Comparison of ENCODE assay signal across 18 cellular contexts in genomic region chr2:236632295-236633218, GRCh38.
A peak's percentile ranks its signal among the peaks of the same experiment; 100 is the strongest.
DNase-seq lines count a peak whose midpoint lies in the region; ATAC-seq, FAIRE-seq and TF ChIP-seq lines count a peak whose summit lies in the region.
"Had no signal": no experiment of that assay in that cellular context is flagged by ENCODE, and none has a peak within 500 bp of the region (broad histone marks: within the 10 kb centered on the region; RNA-seq: fewer than 3 reads in every experiment).

No MANE protein-coding gene starts in this region.

- no peaks in the 10 kb centered on the region; the same call in 1 of the 2 replicates for H3K23me2 ChIP-seq in H1 (ENCODE audit: low read depth, low read length)

- H2BK15ac ChIP-seq in H1 (ENCODE audit: low read length), result no peak overlapping the region

- H4K20me1 ChIP-seq in H1 (replicated peaks in 1 of 2; ENCODE audit: control insufficient read depth in 1 of 2, insufficient read depth in 2 of 2, low read length in 2 of 2) (no peaks in the 10 kb centered on the region), neural progenitor cell (ENCODE audit: low read depth) (no peaks in the 10 kb centered on the region)

- H3K14ac ChIP-seq in H1 (ENCODE audit: insufficient read length), result no peak overlapping the region

- no peak overlapping the region; the same call in none of the 2 replicates for H4K8ac ChIP-seq in H1 (ENCODE audit: extremely low read depth, insufficient read depth, low read length)

- H3K27ac Mint-ChIP-seq in neural progenitor cell, result peak overlapping the region; percentile 38
- H3K27ac Mint-ChIP-seq: B cell; CD4-positive, alpha-beta T cell; IgD-negative memory B cell had no signal

- no peak overlapping the region for H3K4me3 Mint-ChIP-seq in neural progenitor cell
- H3K4me3 Mint-ChIP-seq: B cell; CD4-positive, alpha-beta T cell; IgD-negative memory B cell had no signal

- POLR2A ChIA-PET in H1 (lab: Charles Lee; ENCODE audit: partially characterized antibody), result interaction anchor here (0.9 kb wide), 1 partner anchor 15 kb away, joined by 3 read pairs; no protein-coding TSS in a partner anchor

- 87% methylated on average over 11 of the region's 11 CpGs; no CpG with 5 or more reads in 1 of the 2 experiments for WGBS in H1 (ENCODE audit: extremely low coverage in 1 of 2, insufficient coverage in 1 of 2, insufficient read length in 1 of 2, insufficient replicate concordance in 2 of 2, low coverage in 1 of 2, low lambda C conversion rate in 2 of 2, missing lambda C conversion rate in 1 of 2), 2 experiments

- no peak overlapping the region for H3K4ac ChIP-seq in H1 (replicated peaks; ENCODE audit: insufficient read length, low read depth, low read length)

- H2BK5ac ChIP-seq in H1 (ENCODE audit: low read depth, low read length), result no peak overlapping the region

- H3K27ac ChIP-seq in H1 (ENCODE audit: low read depth, low read length), result no peak overlapping the region
- H3K27ac ChIP-seq in neural progenitor cell, result no peak overlapping the region
- H3K27ac ChIP-seq in upper lobe of right lung, result no peak overlapping the region
- H3K27ac ChIP-seq: 22Rv1, HL-60, RWPE1 had no signal

- H3K9me3 ChIP-seq in H1 (ENCODE audit: insufficient read depth in 2 of 2, low read depth in 1 of 2, low read length in 1 of 2) (no peaks in the 10 kb centered on the region; a peak in 1 of 4 replicates), neural progenitor cell (ENCODE audit: low read depth) (no peaks in the 10 kb centered on the region), upper lobe of right lung (no peaks in the 10 kb centered on the region)

- H3K36me3 ChIP-seq in H1 (ENCODE audit: control insufficient read depth in 2 of 4, insufficient read depth in 4 of 4, low read length in 3 of 4) (no peaks in the 10 kb centered on the region), neural progenitor cell (no peaks in the 10 kb centered on the region), upper lobe of right lung (no peaks in the 10 kb centered on the region)

- TF ChIP-seq CTCF in H1 (IDR thresholded peaks at IDR 0.05; ENCODE audit: control extremely low read depth in 1 of 3, insufficient read depth in 1 of 3, low read depth in 1 of 3, low read length in 3 of 3) (no peak), neural progenitor cell (IDR thresholded peaks at IDR 0.05) (no peak), upper lobe of right lung (IDR thresholded peaks at IDR 0.05) (no peak)

- H2BK12ac ChIP-seq in H1 (ENCODE audit: low read depth, low read length), result 0 out of 2 replicates have a peak overlapping the region, but pooled peaks have one; percentile 23

- H3K36me3 Mint-ChIP-seq in neural progenitor cell, result no peaks in the 10 kb centered on the region
- H3K36me3 Mint-ChIP-seq: IgD-negative memory B cell had no signal

- no peaks in the 10 kb centered on the region for H3F3A ChIP-seq in neural progenitor cell (ENCODE audit: low read depth)

- H2BK20ac ChIP-seq in H1 (ENCODE audit: low read length), result no peak overlapping the region

- H2AK5ac ChIP-seq in H1 (ENCODE audit: low read depth, low read length), result no peak overlapping the region

- no peak overlapping the region for H4K5ac ChIP-seq in H1 (ENCODE audit: insufficient read length, low read depth, low read length)

- H3K4me3 ChIP-seq in H1 (ENCODE audit: extremely low read depth in 1 of 4, insufficient read depth in 2 of 4, low read depth in 3 of 4, low read length in 4 of 4) (no peak overlapping the region), neural progenitor cell (no peak overlapping the region), upper lobe of right lung (no peak overlapping the region)

- H3K9ac ChIP-seq in H1 (replicated peaks in 1 of 4; ENCODE audit: extremely low read depth in 1 of 4, low read depth in 3 of 4, low read length in 3 of 4) (no peak overlapping the region), neural progenitor cell (no peak overlapping the region)

- CTCF ChIA-PET in H1 (lab: Charles Lee; ENCODE audit: partially characterized antibody), result interaction anchor here (0.9 to 1.7 kb wide), 2 partner anchors 9 to 17 kb away, joined by 3 to 4 read pairs; no protein-coding TSS in a partner anchor

- no peak overlapping the region for H4K91ac ChIP-seq in H1 (replicated peaks; ENCODE audit: insufficient read length, low read length)

- no peak for FAIRE-seq in H1 (lab: Jason Lieb, UNC)
- FAIRE-seq: HTR-8/SVneo had no signal

- intact Hi-C loops in upper lobe of right lung (cut with DNase I), result no loop called here

- H3K27me3 Mint-ChIP-seq in neural progenitor cell (ENCODE audit: insufficient read depth, low read depth), result peaks cover 6% of the 10 kb centered on the region
- H3K27me3 Mint-ChIP-seq: CD4-positive, alpha-beta T cell had no signal

- no peak for TF ChIP-seq EP300 in H1 (IDR thresholded peaks at IDR 0.05; ENCODE audit: borderline replicate concordance in 1 of 2, low read depth in 2 of 2, low read length in 2 of 2)

- H2AFZ ChIP-seq in H1 (ENCODE audit: low read length) (no peak overlapping the region), neural progenitor cell (replicated peaks) (no peak overlapping the region)

- no peak for TF ChIP-seq POLR2A in H1 (IDR thresholded peaks at IDR 0.05; ENCODE audit: control extremely low read depth in 1 of 2, low read depth in 2 of 2, low read length in 2 of 2)

- H3K4me1 ChIP-seq in H1 (replicated peaks in 1 of 4; ENCODE audit: control insufficient read depth in 3 of 4, insufficient read depth in 4 of 4, low read length in 3 of 4) (no peaks in the 10 kb centered on the region), neural progenitor cell (no peaks in the 10 kb centered on the region), upper lobe of right lung (no peaks in the 10 kb centered on the region)

- H3K4me1 Mint-ChIP-seq in neural progenitor cell, result peaks cover 8% of the 10 kb centered on the region
- H3K4me1 Mint-ChIP-seq: B cell, IgD-negative memory B cell had no signal

- peaks cover 9% of the 10 kb centered on the region for H3K9me3 Mint-ChIP-seq in neural progenitor cell
- H3K9me3 Mint-ChIP-seq: CD4-positive, alpha-beta T cell; IgD-negative memory B cell had no signal

- DNase-seq in activated CD8-positive, alpha-beta memory T cell treated with anti-CD3 and anti-CD28 coated beads for 24 hours, result peak; percentile 33
- no peak for DNase-seq in activated CD8-positive, alpha-beta memory T cell treated with anti-CD3 and anti-CD28 coated beads, Interleukin-2, amount 50 U/mL, for 4 hours
- DNase-seq in H1 (ENCODE audit: low read depth in 1 of 2, low spot score in 2 of 2) (no peak), neural progenitor cell (ENCODE audit: low spot score) (no peak), upper lobe of right lung (peak; percentile 40), GOT3 (lab: John Stamatoyannopoulos, UW) (no peak), iPS-NIHi11 (ENCODE audit: low spot score) (no peak)
- no peak for DNase-seq in activated effector memory CD4-positive, alpha-beta T cell treated with Interleukin-2 at 50 U/mL for 16 hours
- DNase-seq: CD4-positive, alpha-beta T cell; DMS53; NCI-H1105 treated with DMSO at 0.1 percent for 48 hours; NCI-H187 treated with DMSO at 0.1 percent for 48 hours had no signal

- no peaks in the 10 kb centered on the region for H3K79me1 ChIP-seq in H1 (ENCODE audit: low read depth, low read length)

- no peaks in the 10 kb centered on the region for H3K79me2 ChIP-seq in H1 (ENCODE audit: control insufficient read depth in 1 of 2, insufficient read depth in 2 of 2, low read length in 2 of 2)
- H3K79me2 ChIP-seq in neural progenitor cell (ENCODE audit: low read depth), result no peaks in the 10 kb centered on the region

- H3K18ac ChIP-seq in H1 (ENCODE audit: extremely low read depth, low read length), result no peak overlapping the region

- no peak overlapping the region for H3K56ac ChIP-seq in H1 (replicated peaks; ENCODE audit: insufficient read length, low read depth, low read length)

- no peak overlapping the region for H2BK120ac ChIP-seq in H1 (replicated peaks; ENCODE audit: low read depth, low read length)

- no peak for TF ChIP-seq RAD21 in H1 (IDR thresholded peaks at IDR 0.05 in 1 of 2, conservative IDR thresholded peaks at IDR 0.05 in 1 of 2; ENCODE audit: low read depth in 2 of 2, low read length in 2 of 2)

- ATAC-seq in upper lobe of right lung, result no peak

- no peak overlapping the region for H3K4me2 ChIP-seq in H1 (ENCODE audit: insufficient read depth in 1 of 2, low read depth in 2 of 2, low read length in 2 of 2)
- H3K4me2 ChIP-seq in neural progenitor cell, result no peak overlapping the region

- no peak overlapping the region for H3K23ac ChIP-seq in H1 (ENCODE audit: insufficient read length)

- H3K27me3 ChIP-seq in H1 (replicated peaks in 1 of 4; ENCODE audit: control insufficient read depth in 3 of 4, extremely low read depth in 1 of 4, insufficient read depth in 3 of 4, low read length in 3 of 4) (no peaks in the 10 kb centered on the region; a peak in 1 of 7 replicates), neural progenitor cell (no peaks in the 10 kb centered on the region), upper lobe of right lung (no peaks in the 10 kb centered on the region)

TF ChIP-seq in H1, 55 proteins besides CTCF, POLR2A, EP300 and RAD21:
- TF ChIP-seq USF2 (IDR thresholded peaks at IDR 0.05; ENCODE audit: low read length) (no peak), RXRA (IDR thresholded peaks at IDR 0.05; ENCODE audit: insufficient read depth, low read depth, low read length) (no peak), CHD2 (IDR thresholded peaks at IDR 0.05; ENCODE audit: low read length) (no peak), RFX5 (IDR thresholded peaks at IDR 0.05; ENCODE audit: borderline replicate concordance, low read depth, low read length) (no peak)
TF ChIP-seq in H1: peak in this region for 0.

Comparison
In these comparisons a context has a peak if more than half of its experiments do, and no peak if none do; other contexts are left out.
1. DNase-seq: peak in activated CD8-positive, alpha-beta memory T cell treated with anti-CD3 and anti-CD28 coated beads for 24 hours (single experiment) and upper lobe of right lung (single experiment); none in activated CD8-positive, alpha-beta memory T cell treated with anti-CD3 and anti-CD28 coated beads, Interleukin-2, amount 50 U/mL, for 4 hours (single experiment), H1 (0 of 2), neural progenitor cell (single experiment), activated effector memory CD4-positive, alpha-beta T cell treated with Interleukin-2 at 50 U/mL for 16 hours (single experiment), GOT3 (single experiment) and iPS-NIHi11 (single experiment).